ENCODE assay signal across 9 cellular contexts in genomic region chr12:53492188-53492587, GRCh38. TPM values are rescaled to one million over a fixed set of nuclear protein-coding genes. Genes with fewer than 3 reads are reported as not detected.
DNase-seq lines count a peak whose midpoint lies in the region; ATAC-seq and TF ChIP-seq lines count a peak whose summit lies in the region.
"Had no signal": no experiment of that assay in that cellular context is flagged by ENCODE, and none has a peak within 500 bp of the region (broad histone marks: within the 10 kb centered on the region; RNA-seq: fewer than 3 reads in every experiment).

No MANE protein-coding gene starts in this region.

- POLR2A ChIA-PET in MCF 10A (lab: Yijun Ruan, JAX), result interaction anchor here (0.8 to 6.5 kb wide), 7 partner anchors 8 to 169 kb away, joined by 3 to 40 read pairs (median 4); partner anchors contain the start of genes MAP3K12 and TARBP2

- H3K36me3 Mint-ChIP-seq in stimulated activated naive CD8-positive, alpha-beta T cell treated with anti-CD3 and anti-CD28 coated beads, Interleukin-15, Interleukin-2, amounts not matched to agents 100 ng/mL and 50 ng/mL, for 24 hours (ENCODE audit: low read depth), result no peaks in the 10 kb centered on the region
- H3K36me3 Mint-ChIP-seq in MCF 10A (ENCODE audit: insufficient read depth, unreplicated experiment), result peaks cover 11% of the 10 kb centered on the region

- no peaks in the 10 kb centered on the region for H3K9me3 ChIP-seq in mucosa of descending colon

- TSS peak; percentile 58 for BruUV-seq in MCF 10A (replicated peaks; lab: Mats Ljungman, UMichigan)

- H3K27me3 Mint-ChIP-seq in stimulated activated naive CD8-positive, alpha-beta T cell treated with anti-CD3 and anti-CD28 coated beads, Interleukin-15, Interleukin-2, amounts not matched to agents 100 ng/mL and 50 ng/mL, for 24 hours, result no peaks in the 10 kb centered on the region
- no peaks in the 10 kb centered on the region for H3K27me3 Mint-ChIP-seq in MCF 10A (ENCODE audit: insufficient read depth, unreplicated experiment)

- H3K27ac Mint-ChIP-seq in stimulated activated naive CD8-positive, alpha-beta T cell treated with anti-CD3 and anti-CD28 coated beads, Interleukin-15, Interleukin-2, amounts not matched to agents 100 ng/mL and 50 ng/mL, for 24 hours, result peak overlapping the region; percentile 28
- peak overlapping the region; percentile 32 for H3K27ac Mint-ChIP-seq in MCF 10A (ENCODE audit: low read depth, unreplicated experiment)

- H3K36me3 ChIP-seq in mucosa of descending colon (ENCODE audit: low read depth), result no peaks in the 10 kb centered on the region

- intact Hi-C loops in MCF 10A (cut with micrococcal nuclease), result no loop called here
- intact Hi-C loops in mucosa of descending colon (cut with DNase I, micrococcal nuclease), result no loop called here

- no peak overlapping the region for H3K4me3 ChIP-seq in mucosa of descending colon

- no peak for TF ChIP-seq CTCF in MCF 10A (IDR thresholded peaks at IDR 0.05; ENCODE audit: unreplicated experiment)
- no peak for TF ChIP-seq CTCF in mucosa of descending colon (IDR thresholded peaks at IDR 0.05)

- peak overlapping the region; percentile 90 for H3K4me3 Mint-ChIP-seq in stimulated activated naive CD8-positive, alpha-beta T cell treated with anti-CD3 and anti-CD28 coated beads, Interleukin-15, Interleukin-2, amounts not matched to agents 100 ng/mL and 50 ng/mL, for 24 hours
- peak overlapping the region; percentile 76 for H3K4me3 Mint-ChIP-seq in MCF 10A (ENCODE audit: unreplicated experiment)

- H3K4me1 ChIP-seq in mucosa of descending colon (ENCODE audit: low read depth), result peaks cover 19% of the 10 kb centered on the region

- H3K9me3 Mint-ChIP-seq in stimulated activated naive CD8-positive, alpha-beta T cell treated with anti-CD3 and anti-CD28 coated beads, Interleukin-15, Interleukin-2, amounts not matched to agents 100 ng/mL and 50 ng/mL, for 24 hours, result no peaks in the 10 kb centered on the region
- H3K9me3 Mint-ChIP-seq in MCF 10A (ENCODE audit: unreplicated experiment), result no peaks in the 10 kb centered on the region

- no peak for DNase-seq in stimulated activated naive CD8-positive, alpha-beta T cell treated with anti-CD3 and anti-CD28 coated beads, Interleukin-15, Interleukin-2, amounts not matched to agents 100 U/mL and 50 U/mL, for 24 hours
- DNase-seq in MCF 10A (ENCODE audit: unreplicated experiment) (no peak), mucosa of descending colon (peak in 2 of 3 donors; percentile 35 to 45)

- CTCF ChIA-PET in MCF 10A (lab: Yijun Ruan, JAX), result interaction anchor here (0.6 to 1.0 kb wide), 2 partner anchors 16 to 439 kb away, joined by 3 to 4 read pairs; no protein-coding TSS in a partner anchor

- peaks cover 17% of the 10 kb centered on the region for H3K4me1 Mint-ChIP-seq in stimulated activated naive CD8-positive, alpha-beta T cell treated with anti-CD3 and anti-CD28 coated beads, Interleukin-15, Interleukin-2, amounts not matched to agents 100 ng/mL and 50 ng/mL, for 24 hours (ENCODE audit: low read depth)
- H3K4me1 Mint-ChIP-seq in MCF 10A (ENCODE audit: insufficient read depth, unreplicated experiment), result peaks cover 25% of the 10 kb centered on the region

- no peak for ATAC-seq in stimulated activated naive CD8-positive, alpha-beta T cell treated with anti-CD3 and anti-CD28 coated beads, Interleukin-15, Interleukin-2, amounts not matched to agents 100 U/mL and 50 U/mL, for 24 hours
- ATAC-seq in mucosa of descending colon (no peak), GM18520 (IDR thresholded peaks at IDR 0.05; ENCODE audit: unreplicated experiment) (no peak), HG02610 (IDR thresholded peaks at IDR 0.05; ENCODE audit: unreplicated experiment) (no peak), HG02981 (IDR thresholded peaks at IDR 0.05; ENCODE audit: unreplicated experiment) (no peak), GM19397 (IDR thresholded peaks at IDR 0.05; ENCODE audit: unreplicated experiment) (no peak)

RNA-seq across cellular contexts. Expression of gene MAP3K12, which starts 7.1 kb away (rescaled TPM):
- 4.6 and 5.9 TPM in 2 replicates for total RNA-seq in MCF 10A (2022)
- total RNA-seq in mucosa of descending colon, result 10 to 100 TPM in 1 of 3 donors, 1 to 10 TPM in 2; 3.2 to 18.8 (median 8.9) TPM

RNA-seq across cellular contexts. Expression of gene TARBP2, which starts 8.9 kb away (rescaled TPM):
- 26.4 and 27.8 TPM in 2 replicates for total RNA-seq in MCF 10A (2022)
- 10 to 100 TPM; 22.9 to 26.8 (median 25.1) TPM for total RNA-seq in mucosa of descending colon

RNA-seq across cellular contexts. Expression of gene NPFF, which starts 15.1 kb away (rescaled TPM):
- total RNA-seq in MCF 10A (2022) (not detected in 2 replicates), mucosa of descending colon (not detected)
- total RNA-seq: mucosa of gallbladder had no signal

RNA-seq across cellular contexts. Expression of gene PCBP2, which starts 40.3 kb away (rescaled TPM):
- total RNA-seq in MCF 10A (2022), result 994 and 1,037 TPM in 2 replicates
- 100 to 1,000 TPM; 584 to 701 (median 615) TPM for total RNA-seq in mucosa of descending colon

RNA-seq across cellular contexts. Expression of gene PRR13, which starts 50.7 kb away (rescaled TPM):
- total RNA-seq in MCF 10A (2022), result 147 and 173 TPM in 2 replicates
- 100 to 1,000 TPM; 283 to 581 (median 528) TPM for total RNA-seq in mucosa of descending colon

Comparison
In these comparisons a context has a peak if more than half of its experiments do, and no peak if none do; other contexts are left out.
1. DNase-seq: peak in mucosa of descending colon (2 of 3); none in stimulated activated naive CD8-positive, alpha-beta T cell treated with anti-CD3 and anti-CD28 coated beads, Interleukin-15, Interleukin-2, amounts not matched to agents 100 U/mL and 50 U/mL, for 24 hours (single experiment) and MCF 10A (single experiment).